10 cellular contexts compared by ENCODE assay signal in genomic region chr12:91774471-91774921, GRCh38.
DNase-seq lines count a peak whose midpoint lies in the region; ATAC-seq and TF ChIP-seq lines count a peak whose summit lies in the region.
"Had no signal": no experiment of that assay in that cellular context is flagged by ENCODE, and none has a peak within 500 bp of the region (broad histone marks: within the 10 kb centered on the region; RNA-seq: fewer than 3 reads in every experiment).

No MANE protein-coding gene starts in this region.

- DNase-seq in activated naive CD8-positive, alpha-beta T cell treated with anti-CD3 and anti-CD28 coated beads, Interleukin-2, amount 10 ng/mL, durations not matched to agents 7 days and 5 days, result no peak
- no peak for DNase-seq in activated naive CD8-positive, alpha-beta T cell treated with anti-CD3 and anti-CD28 coated beads, Interleukin-2, amount 50 U/mL, for 24 hours
- DNase-seq in hepatocyte (ENCODE audit: low spot score) (peak; percentile 33), transverse colon (no peak), substantia nigra (lab: John Stamatoyannopoulos, UW) (no peak)
- DNase-seq: activated effector memory CD4-positive, alpha-beta T cell treated with anti-CD3 and anti-CD28 coated beads, Interleukin-2, amount 50 U/mL, for 16 hours; glutamatergic neuron had no signal

- no peaks in the 10 kb centered on the region for H3K9me2 ChIP-seq in hepatocyte (replicated peaks; ENCODE audit: insufficient read depth)

- H3K36me3 Mint-ChIP-seq in activated naive CD8-positive, alpha-beta T cell treated with anti-CD3 and anti-CD28 coated beads, Interleukin-2, amount 10 ng/mL, durations not matched to agents 7 days and 5 days, result no peaks in the 10 kb centered on the region
- no peaks in the 10 kb centered on the region for H3K36me3 Mint-ChIP-seq in activated naive CD8-positive, alpha-beta T cell treated with anti-CD3 and anti-CD28 coated beads, Interleukin-2, amount 50 U/mL, for 24 hours (ENCODE audit: low read depth)

- intact Hi-C loops in transverse colon (cut with DNase I; ENCODE audit: low total_unique reads), result no loop called here

- H3K27me3 ChIP-seq in hepatocyte, result no peaks in the 10 kb centered on the region
- H3K27me3 ChIP-seq in transverse colon, result no peaks in the 10 kb centered on the region

- TF ChIP-seq CTCF in WI38 (IDR thresholded peaks at IDR 0.05; ENCODE audit: low read depth, low read length), result no peak
- TF ChIP-seq CTCF in hepatocyte (IDR thresholded peaks at IDR 0.05; ENCODE audit: poor library complexity), result no peak
- no peak for TF ChIP-seq CTCF in transverse colon (IDR thresholded peaks at IDR 0.05)

- no peak overlapping the region for H3K4me3 Mint-ChIP-seq in activated naive CD8-positive, alpha-beta T cell treated with anti-CD3 and anti-CD28 coated beads, Interleukin-2, amount 10 ng/mL, durations not matched to agents 7 days and 5 days
- no peak overlapping the region for H3K4me3 Mint-ChIP-seq in activated naive CD8-positive, alpha-beta T cell treated with anti-CD3 and anti-CD28 coated beads, Interleukin-2, amount 50 U/mL, for 24 hours

- no peak for TF ChIP-seq EP300 in transverse colon (IDR thresholded peaks at IDR 0.05; ENCODE audit: low read depth)

- no peak for ATAC-seq in activated naive CD8-positive, alpha-beta T cell treated with anti-CD3 and anti-CD28 coated beads, Interleukin-2, amount 10 ng/mL, durations not matched to agents 7 days and 5 days (ENCODE audit: low read depth)
- ATAC-seq in activated naive CD8-positive, alpha-beta T cell treated with anti-CD3 and anti-CD28 coated beads, Interleukin-2, amount 50 U/mL, for 24 hours, result no peak
- ATAC-seq in GM18502 (IDR thresholded peaks at IDR 0.05; ENCODE audit: poor library complexity, unreplicated experiment), result no peak
- no peak for ATAC-seq in HG03457 (IDR thresholded peaks at IDR 0.05; ENCODE audit: unreplicated experiment)

- peaks cover 17% of the 10 kb centered on the region for H3K4me1 Mint-ChIP-seq in activated naive CD8-positive, alpha-beta T cell treated with anti-CD3 and anti-CD28 coated beads, Interleukin-2, amount 10 ng/mL, durations not matched to agents 7 days and 5 days
- peaks cover 26% of the 10 kb centered on the region for H3K4me1 Mint-ChIP-seq in activated naive CD8-positive, alpha-beta T cell treated with anti-CD3 and anti-CD28 coated beads, Interleukin-2, amount 50 U/mL, for 24 hours

- H4K20me1 ChIP-seq in hepatocyte (ENCODE audit: insufficient read depth, poor library complexity, severe bottlenecking), result no peaks in the 10 kb centered on the region

- H3K9me3 Mint-ChIP-seq in activated naive CD8-positive, alpha-beta T cell treated with anti-CD3 and anti-CD28 coated beads, Interleukin-2, amount 10 ng/mL, durations not matched to agents 7 days and 5 days, result no peaks in the 10 kb centered on the region
- peaks cover 3% of the 10 kb centered on the region for H3K9me3 Mint-ChIP-seq in activated naive CD8-positive, alpha-beta T cell treated with anti-CD3 and anti-CD28 coated beads, Interleukin-2, amount 50 U/mL, for 24 hours

- POLR2A ChIA-PET in activated naive CD8-positive, alpha-beta T cell treated with anti-CD3 and anti-CD28 coated beads, Interleukin-2, amount 10 ng/mL, durations not matched to agents 7 days and 5 days (lab: Charles Lee), result no interaction called here

- peak overlapping the region; percentile 7 for H3K27ac Mint-ChIP-seq in activated naive CD8-positive, alpha-beta T cell treated with anti-CD3 and anti-CD28 coated beads, Interleukin-2, amount 10 ng/mL, durations not matched to agents 7 days and 5 days
- H3K27ac Mint-ChIP-seq in activated naive CD8-positive, alpha-beta T cell treated with anti-CD3 and anti-CD28 coated beads, Interleukin-2, amount 50 U/mL, for 24 hours, result no peak overlapping the region

- H3K4me3 ChIP-seq in WI38 (ENCODE audit: low read depth, low read length) (peak overlapping the region; percentile 39), hepatocyte (no peak overlapping the region), transverse colon (no peak overlapping the region)

- H3K27me3 Mint-ChIP-seq in activated naive CD8-positive, alpha-beta T cell treated with anti-CD3 and anti-CD28 coated beads, Interleukin-2, amount 10 ng/mL, durations not matched to agents 7 days and 5 days, result no peaks in the 10 kb centered on the region
- no peaks in the 10 kb centered on the region for H3K27me3 Mint-ChIP-seq in activated naive CD8-positive, alpha-beta T cell treated with anti-CD3 and anti-CD28 coated beads, Interleukin-2, amount 50 U/mL, for 24 hours

- H3K4me2 ChIP-seq in hepatocyte, result peak overlapping the region; percentile 55

- H3K4me1 ChIP-seq in hepatocyte (ENCODE audit: insufficient read depth) (peaks cover 15% of the 10 kb centered on the region), transverse colon (peaks cover 4 to 21% (median 10%) of the 10 kb centered on the region in 4 donors)

- H3K36me3 ChIP-seq in hepatocyte (replicated peaks; ENCODE audit: insufficient read depth, low read depth) (no peaks in the 10 kb centered on the region), transverse colon (no peaks in the 10 kb centered on the region)

- H3K79me2 ChIP-seq in hepatocyte, result no peaks in the 10 kb centered on the region

- H3K9me3 ChIP-seq in hepatocyte (ENCODE audit: low read depth) (no peaks in the 10 kb centered on the region), transverse colon (no peaks in the 10 kb centered on the region)

- H3K27ac ChIP-seq in hepatocyte (peak overlapping the region; percentile 52), transverse colon (peak overlapping the region in 3 of 4 donors; percentile 4 to 30 (median 17)), substantia nigra (ENCODE audit: low read depth, low read length, poor library complexity, severe bottlenecking) (no peak overlapping the region)

- H2AFZ ChIP-seq in hepatocyte, result no peak overlapping the region

- TF ChIP-seq POLR2A in transverse colon (IDR thresholded peaks at IDR 0.05), result no peak

- 34% methylated on average over 6 of the region's 6 CpGs for WGBS in hepatocyte (ENCODE audit: low lambda C conversion rate, missing lambda C conversion rate)
- 49 to 52% methylated on average over 6 of the region's 6 CpGs for WGBS in transverse colon (ENCODE audit: low coverage in 1 of 2), 2 donors

- in situ Hi-C loops in transverse colon (cut with MboI; ENCODE audit: low pct_ligation_motif_present in 1 of 4, low pct_unique_long_range_greater_than_20kb in 1 of 4, low sequenced_read_pairs in 3 of 4), result no loop called here
